10 cellular contexts compared by ENCODE assay signal in genomic region chr10:7667262-7668141, GRCh38. TPM values are rescaled to one million over a fixed set of nuclear protein-coding genes. Genes with fewer than 3 reads are reported as not detected.
DNase-seq lines count a peak whose midpoint lies in the region; ATAC-seq and TF ChIP-seq lines count a peak whose summit lies in the region.
"Had no signal": no experiment of that assay in that cellular context is flagged by ENCODE, and none has a peak within 500 bp of the region (broad histone marks: within the 10 kb centered on the region; RNA-seq: fewer than 3 reads in every experiment).

No MANE protein-coding gene starts in this region.

- peaks cover 63% of the 10 kb centered on the region for H3K27me3 Mint-ChIP-seq in T-helper 2 cell treated with Interferon-gamma antibody and Interleukin-4, amounts not matched to agents 5 μg/mL and 100 μg/mL, for 36 hours (ENCODE audit: low read depth)
- peaks cover 38% of the 10 kb centered on the region for H3K27me3 Mint-ChIP-seq in memory B cell

- DNase-seq in T-helper 2 cell treated with Interferon-gamma antibody and Interleukin-4, amounts not matched to agents 5 μg/mL and 100 μg/mL, for 36 hours (ENCODE audit: low spot score): no peak
- DNase-seq in T-helper 2 cell (no peak), coronary artery (ENCODE audit: low spot score) (no peak), memory B cell (ENCODE audit: low spot score in 2 of 2) (no peak), testis (no peak), C1 segment of cervical spinal cord (lab: John Stamatoyannopoulos, UW) (no peak), hippocampal formation (lab: John Stamatoyannopoulos, UW) (no peak), SW480 (ENCODE audit: low spot score) (no peak)

- H3K4me3 ChIP-seq in coronary artery (peak overlapping the region; percentile 90), testis (peak overlapping the region; percentile 17 to 70)

- no peak overlapping the region for H3K27ac Mint-ChIP-seq in T-helper 2 cell treated with Interferon-gamma antibody and Interleukin-4, amounts not matched to agents 5 μg/mL and 100 μg/mL, for 36 hours
- no peak overlapping the region for H3K27ac Mint-ChIP-seq in memory B cell

- H3K9me3 Mint-ChIP-seq in T-helper 2 cell treated with Interferon-gamma antibody and Interleukin-4, amounts not matched to agents 5 μg/mL and 100 μg/mL, for 36 hours: no peaks in the 10 kb centered on the region
- H3K9me3 Mint-ChIP-seq in memory B cell: no peaks in the 10 kb centered on the region

- H3K4me1 ChIP-seq in testis: peaks cover 12% of the 10 kb centered on the region

- TF ChIP-seq POLR2A in testis (IDR thresholded peaks at IDR 0.05): no peak

- H3K36me3 Mint-ChIP-seq in T-helper 2 cell treated with Interferon-gamma antibody and Interleukin-4, amounts not matched to agents 5 μg/mL and 100 μg/mL, for 36 hours (ENCODE audit: low read depth): no peaks in the 10 kb centered on the region
- H3K36me3 Mint-ChIP-seq in memory B cell: peaks cover 2% of the 10 kb centered on the region

- no peak for ATAC-seq in memory B cell (ENCODE audit: low read depth)

- peak overlapping the region; percentile 61 for H3K4me3 Mint-ChIP-seq in T-helper 2 cell treated with Interferon-gamma antibody and Interleukin-4, amounts not matched to agents 5 μg/mL and 100 μg/mL, for 36 hours
- peak overlapping the region; percentile 90 for H3K4me3 Mint-ChIP-seq in memory B cell

- H3K27me3 ChIP-seq in testis: no peaks in the 10 kb centered on the region

- TF ChIP-seq CTCF in coronary artery (IDR thresholded peaks at IDR 0.05): no peak
- TF ChIP-seq CTCF in testis (IDR thresholded peaks at IDR 0.05): no peak

- no peaks in the 10 kb centered on the region for H3K9me3 ChIP-seq in testis

- intact Hi-C loops in testis (cut with DNase I; ENCODE audit: low total_unique reads): no loop called here

- H3K4me1 Mint-ChIP-seq in T-helper 2 cell treated with Interferon-gamma antibody and Interleukin-4, amounts not matched to agents 5 μg/mL and 100 μg/mL, for 36 hours (ENCODE audit: low read depth): peaks cover 2% of the 10 kb centered on the region
- H3K4me1 Mint-ChIP-seq in memory B cell: peaks cover 6% of the 10 kb centered on the region

- WGBS in testis, 2 donors: 1 to 2% methylated on average over 21 to 28 of the region's 44 CpGs

- peak overlapping the region; percentile 9 to 59 for H3K27ac ChIP-seq in coronary artery
- no peak overlapping the region for H3K27ac ChIP-seq in testis
- H3K27ac ChIP-seq: VCaP had no signal

- H3K36me3 ChIP-seq in testis (ENCODE audit: low read depth, missing control alignments): no peaks in the 10 kb centered on the region

RNA-seq across cellular contexts. Expression of gene ITIH5, which starts 0.7 kb away (rescaled TPM):
- total RNA-seq in testis: 10 to 100 TPM; 28.0 to 38.1 TPM
- polyA plus RNA-seq in testis (ENCODE audit: insufficient read depth, low read depth, low replicate concordance): 28.0 TPM
- total RNA-seq: endothelial cell of umbilical vein had no signal
- polyA plus RNA-seq: endothelial cell of umbilical vein had no signal

RNA-seq across cellular contexts. Expression of gene ITIH2, which starts 35.6 kb away (rescaled TPM):
- total RNA-seq in testis: under 1 TPM in 1 of 2 donors, not detected in 1; 0.37 TPM
- 0.41 TPM for polyA plus RNA-seq in testis (ENCODE audit: insufficient read depth, low read depth, low replicate concordance)
- total RNA-seq: endothelial cell of umbilical vein had no signal
- polyA plus RNA-seq: endothelial cell of umbilical vein had no signal

Comparison
In these comparisons a context has a peak if more than half of its experiments do, and no peak if none do; other contexts are left out.
1. H3K27ac ChIP-seq: peak in coronary artery (2 of 2); none in testis (0 of 2).